9 cellular contexts compared by ENCODE assay signal in the genomic region with DNA sequence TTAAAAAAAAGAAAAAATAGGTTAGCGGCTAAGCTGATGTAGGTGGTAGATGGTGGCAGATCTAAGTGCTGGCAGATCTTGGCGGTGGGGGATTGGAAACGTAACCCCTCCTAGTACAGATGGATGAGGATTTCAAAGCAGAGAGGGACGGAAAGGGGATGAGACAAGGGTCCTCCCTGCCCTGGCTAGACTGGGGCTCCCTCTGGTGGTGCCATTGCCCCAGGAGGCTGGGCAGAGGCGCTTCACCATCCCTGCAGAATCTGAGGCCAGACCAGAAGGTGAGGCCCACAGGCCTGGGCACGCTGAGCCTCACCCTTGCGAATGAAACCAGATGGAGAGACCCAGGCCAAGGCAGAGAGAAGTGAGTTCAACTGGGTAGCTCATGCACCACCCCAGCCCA. TPM values are rescaled to one million over a fixed set of nuclear protein-coding genes. Genes with fewer than 3 reads are reported as not detected.
A peak's percentile ranks its signal among the peaks of the same experiment; 100 is the strongest.
DNase-seq lines count a peak whose midpoint lies in the region; ATAC-seq, FAIRE-seq and TF ChIP-seq lines count a peak whose summit lies in the region.
"Had no signal": no experiment of that assay in that cellular context is flagged by ENCODE, and none has a peak within 500 bp of the region (broad histone marks: within the 10 kb centered on the region; RNA-seq: fewer than 3 reads in every experiment).

No MANE protein-coding gene starts in this region.

- H3K27ac ChIP-seq in left ventricle myocardium inferior (replicated peaks): no peak overlapping the region
- no peak overlapping the region for H3K27ac ChIP-seq in endodermal cell (ENCODE audit: low read depth, low read length)

- H3K9ac ChIP-seq in endodermal cell (ENCODE audit: extremely low read depth, low read length, poor library complexity, severe bottlenecking): no peak overlapping the region

- no peaks in the 10 kb centered on the region for H3K36me3 Mint-ChIP-seq in endodermal cell (ENCODE audit: low read depth)

- no peak overlapping the region for H3K27ac Mint-ChIP-seq in endodermal cell

- no peaks in the 10 kb centered on the region for H3K9me3 Mint-ChIP-seq in endodermal cell

- WGBS in endodermal cell (ENCODE audit: insufficient coverage in 1 of 2, insufficient read length in 1 of 2), 2 experiments: 82 to 89% methylated on average over 6 to 7 of the region's 7 CpGs

- H3K4me3 ChIP-seq in left ventricle myocardium inferior: no peak overlapping the region
- no peak overlapping the region for H3K4me3 ChIP-seq in endodermal cell (ENCODE audit: low read length)

- H3K27me3 Mint-ChIP-seq in endodermal cell (ENCODE audit: insufficient read depth): peaks cover 41% of the 10 kb centered on the region

- no peak overlapping the region for H3K4me3 Mint-ChIP-seq in endodermal cell

- TF ChIP-seq CTCF in left ventricle myocardium inferior (IDR thresholded peaks at IDR 0.05; ENCODE audit: borderline replicate concordance) (peak; percentile 51), endodermal cell (conservative IDR thresholded peaks at IDR 0.05) (peak; percentile 83)

- H3K4me1 ChIP-seq in left ventricle myocardium inferior: peaks cover 23% of the 10 kb centered on the region
- H3K4me1 ChIP-seq in endodermal cell (ENCODE audit: control insufficient read depth, insufficient read depth, low read length): peaks cover 5% of the 10 kb centered on the region

- H3K4me1 Mint-ChIP-seq in endodermal cell: peaks cover 2% of the 10 kb centered on the region

- DNase-seq in left ventricle myocardium inferior: no peak
- DNase-seq in Right ventricle myocardium superior: no peak
- DNase-seq in NCI-H1694 (lab: John Stamatoyannopoulos, UW): peak; percentile 16
- peak; percentile 88 for DNase-seq in endodermal cell
- DNase-seq in urothelium cell line (ENCODE audit: low spot score): peak; percentile 54
- DNase-seq in activated CD8-positive, alpha-beta memory T cell treated with anti-CD3 and anti-CD28 coated beads for 24 hours: no peak
- DNase-seq in NCI-H187 treated with DMSO at 0.1 percent for 48 hours (lab: John Stamatoyannopoulos, UW): no peak
- DNase-seq: NCI-H1105 treated with DMSO at 0.1 percent for 48 hours had no signal

- ATAC-seq in Right ventricle myocardium superior (ENCODE audit: poor library complexity): no peak
- no peak for ATAC-seq in GM18868 (IDR thresholded peaks at IDR 0.05; ENCODE audit: unreplicated experiment)

- H3K36me3 ChIP-seq in left ventricle myocardium inferior (no peaks in the 10 kb centered on the region), endodermal cell (ENCODE audit: control insufficient read depth, insufficient read depth, low read length) (no peaks in the 10 kb centered on the region)

- H3K9me3 ChIP-seq in left ventricle myocardium inferior (replicated peaks): no peaks in the 10 kb centered on the region
- no peaks in the 10 kb centered on the region for H3K9me3 ChIP-seq in endodermal cell (ENCODE audit: control insufficient read depth, low read length)

- no peak for FAIRE-seq in urothelium cell line (lab: Jason Lieb, UNC)

- intact Hi-C loops in left ventricle myocardium inferior (cut with micrococcal nuclease) (no loop called here), Right ventricle myocardium superior (cut with DNase I) (no loop called here)

- H3K27me3 ChIP-seq in left ventricle myocardium inferior (ENCODE audit: low read depth) (peaks cover 9% of the 10 kb centered on the region), endodermal cell (ENCODE audit: control insufficient read depth, insufficient read depth, low read length, poor library complexity, severe bottlenecking) (peaks cover 21% of the 10 kb centered on the region)

RNA-seq across cellular contexts. Expression of gene PLEKHA6, which starts 7.0 kb away (rescaled TPM):
- total RNA-seq in left ventricle myocardium inferior: 28.8 TPM
- total RNA-seq in Right ventricle myocardium superior: 20.0 TPM
- 10 to 100 TPM; 37.0 to 43.3 TPM for total RNA-seq in endodermal cell
- polyA plus RNA-seq in endodermal cell (2013, experiment 1 of 2): 15.0 TPM
- polyA plus RNA-seq in endodermal cell (2013, experiment 2 of 2): 14.0 TPM

RNA-seq across cellular contexts. Expression of gene PPP1R15B, which starts 44.9 kb away (rescaled TPM):
- total RNA-seq in left ventricle myocardium inferior (20.5 TPM), Right ventricle myocardium superior (19.7 TPM), endodermal cell (10 to 100 TPM; 44.8 to 79.2 TPM)
- polyA plus RNA-seq in endodermal cell (2013, experiment 1 of 2): 34.4 TPM
- 30.5 TPM for polyA plus RNA-seq in endodermal cell (2013, experiment 2 of 2)

Comparison
In these comparisons a context has a peak if more than half of its experiments do, and no peak if none do; other contexts are left out.
1. DNase-seq: peak in NCI-H1694 (single experiment), endodermal cell (single experiment) and urothelium cell line (single experiment); none in left ventricle myocardium inferior (single experiment), Right ventricle myocardium superior (single experiment), activated CD8-positive, alpha-beta memory T cell treated with anti-CD3 and anti-CD28 coated beads for 24 hours (single experiment) and NCI-H187 treated with DMSO at 0.1 percent for 48 hours (single experiment).